In the genomic region with DNA sequence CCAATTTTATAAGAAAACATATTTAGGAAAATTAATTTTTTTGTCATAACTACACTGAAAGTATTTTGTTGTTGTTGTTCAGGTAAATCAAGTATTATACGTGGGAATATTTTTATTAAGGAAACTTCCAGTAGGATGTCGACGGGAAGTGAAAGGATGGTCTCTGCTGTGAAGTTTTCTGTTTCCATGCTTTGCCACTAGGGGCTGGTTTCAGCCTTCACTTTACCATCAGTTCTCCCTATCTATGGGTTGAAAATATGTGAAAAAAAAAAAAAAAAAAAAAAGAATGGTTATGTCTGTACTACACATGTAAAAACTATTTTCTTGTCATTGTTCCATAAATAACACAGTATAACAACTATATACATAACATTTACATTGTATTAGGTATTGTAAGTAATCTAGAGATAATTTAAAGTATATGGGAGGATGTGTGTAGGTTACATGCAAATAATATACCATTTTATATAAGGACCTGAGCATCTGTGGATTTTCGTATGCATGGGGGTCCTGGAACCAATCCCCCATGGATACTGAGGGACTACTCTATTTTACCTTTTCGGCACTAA, we compare ENCODE assay signal across 8 cellular contexts.
A peak's percentile ranks its signal among the peaks of the same experiment; 100 is the strongest.
DNase-seq lines count a peak whose midpoint lies in the region; ATAC-seq and TF ChIP-seq lines count a peak whose summit lies in the region.

No MANE protein-coding gene starts in this region.

- no peaks in the 10 kb centered on the region for H4K20me1 ChIP-seq in KMS-11 (ENCODE audit: insufficient read depth)

- CTCF ChIA-PET in CD4-positive, alpha-beta T cell (lab: Charles Lee): interaction anchor here (1.0 kb wide), 1 partner anchor 13 kb away, joined by 3 read pairs; no protein-coding TSS in a partner anchor

- intact Hi-C loops in CD4-positive, alpha-beta T cell (cut with DNase I, micrococcal nuclease): no loop called here
- intact Hi-C loops in lower lobe of right lung (cut with DNase I): no loop called here

- no peak overlapping the region for H3K4me3 Mint-ChIP-seq in CD4-positive, alpha-beta T cell

- no peaks in the 10 kb centered on the region for H3K36me3 ChIP-seq in KMS-11 (ENCODE audit: insufficient read depth)
- no peaks in the 10 kb centered on the region for H3K36me3 ChIP-seq in lower lobe of right lung

- no peak for DNase-seq in CD4-positive, alpha-beta T cell
- DNase-seq in astrocyte of the spinal cord (ENCODE audit: low read depth, low spot score) (peak; percentile 54), lower lobe of right lung (no peak), NCI-H1436 (lab: John Stamatoyannopoulos, UW) (no peak)

- no peaks in the 10 kb centered on the region for H3K79me2 ChIP-seq in KMS-11 (ENCODE audit: insufficient read depth, low read depth)

- H3K27ac Mint-ChIP-seq in CD4-positive, alpha-beta T cell: no peak overlapping the region

- ATAC-seq in CD4-positive, alpha-beta T cell (ENCODE audit: poor library complexity): no peak
- ATAC-seq in lower lobe of right lung (no peak), esophagus mucosa (no peak), HG02885 (IDR thresholded peaks at IDR 0.05; ENCODE audit: poor library complexity, unreplicated experiment) (no peak), HG03432 (IDR thresholded peaks at IDR 0.05; ENCODE audit: unreplicated experiment) (no peak)

- no peaks in the 10 kb centered on the region for H3K36me3 Mint-ChIP-seq in CD4-positive, alpha-beta T cell (ENCODE audit: low read depth)

- POLR2A ChIA-PET in CD4-positive, alpha-beta T cell (lab: Charles Lee): no interaction called here

- H3K27me3 ChIP-seq in CD4-positive, alpha-beta T cell (ENCODE audit: control insufficient read depth, insufficient read depth, low read length): peaks cover 11% of the 10 kb centered on the region
- H3K27me3 ChIP-seq in KMS-11 (ENCODE audit: insufficient read depth, low read depth): peaks cover 6% of the 10 kb centered on the region; the same call in 1 of the 2 replicates
- H3K27me3 ChIP-seq in lower lobe of right lung (ENCODE audit: low read depth): no peaks in the 10 kb centered on the region

- H3K4me2 ChIP-seq in KMS-11: no peak overlapping the region

- H3K4me1 Mint-ChIP-seq in CD4-positive, alpha-beta T cell (ENCODE audit: low read depth): peaks cover 9% of the 10 kb centered on the region

- in situ Hi-C loops in astrocyte of the spinal cord (cut with HindIII; ENCODE audit: low sequenced_read_pairs): no loop called here

- H3K27me3 Mint-ChIP-seq in CD4-positive, alpha-beta T cell: peaks cover 25% of the 10 kb centered on the region

- peak; percentile 57 for TF ChIP-seq CTCF in CD4-positive, alpha-beta T cell (IDR thresholded peaks at IDR 0.05)
- TF ChIP-seq CTCF in KMS-11 (conservative IDR thresholded peaks at IDR 0.05; ENCODE audit: low read depth, low read length): peak; percentile 40
- TF ChIP-seq CTCF in astrocyte of the spinal cord (IDR thresholded peaks at IDR 0.05; ENCODE audit: low read depth, low read length): peak; percentile 79
- TF ChIP-seq CTCF in lower lobe of right lung (IDR thresholded peaks at IDR 0.05): peak; percentile 51

- no peak overlapping the region for H2AFZ ChIP-seq in KMS-11 (ENCODE audit: low read depth)

- H3K9me3 ChIP-seq in CD4-positive, alpha-beta T cell (ENCODE audit: control insufficient read depth, low read length): no peaks in the 10 kb centered on the region
- no peaks in the 10 kb centered on the region for H3K9me3 ChIP-seq in lower lobe of right lung

- no peak overlapping the region for H3K4me3 ChIP-seq in KMS-11 (IDR thresholded peaks at IDR 0.05; ENCODE audit: insufficient read depth, low read depth, low read length)
- H3K4me3 ChIP-seq in astrocyte of the spinal cord (ENCODE audit: low read depth, low read length): no peak overlapping the region
- no peak overlapping the region for H3K4me3 ChIP-seq in lower lobe of right lung

- H3K4me1 ChIP-seq in KMS-11 (ENCODE audit: low read depth, poor library complexity, severe bottlenecking) (no peaks in the 10 kb centered on the region), lower lobe of right lung (peaks cover 58% of the 10 kb centered on the region)

- no peaks in the 10 kb centered on the region for H3K9me3 Mint-ChIP-seq in CD4-positive, alpha-beta T cell

- no peak overlapping the region for H3K9ac ChIP-seq in KMS-11

- H3K27ac ChIP-seq in CD4-positive, alpha-beta T cell (ENCODE audit: low read depth, low read length): no peak overlapping the region
- H3K27ac ChIP-seq in KMS-11 (no peak overlapping the region), lower lobe of right lung (no peak overlapping the region)
